ENCODE assay signal across 2 cellular contexts in the genomic region with DNA sequence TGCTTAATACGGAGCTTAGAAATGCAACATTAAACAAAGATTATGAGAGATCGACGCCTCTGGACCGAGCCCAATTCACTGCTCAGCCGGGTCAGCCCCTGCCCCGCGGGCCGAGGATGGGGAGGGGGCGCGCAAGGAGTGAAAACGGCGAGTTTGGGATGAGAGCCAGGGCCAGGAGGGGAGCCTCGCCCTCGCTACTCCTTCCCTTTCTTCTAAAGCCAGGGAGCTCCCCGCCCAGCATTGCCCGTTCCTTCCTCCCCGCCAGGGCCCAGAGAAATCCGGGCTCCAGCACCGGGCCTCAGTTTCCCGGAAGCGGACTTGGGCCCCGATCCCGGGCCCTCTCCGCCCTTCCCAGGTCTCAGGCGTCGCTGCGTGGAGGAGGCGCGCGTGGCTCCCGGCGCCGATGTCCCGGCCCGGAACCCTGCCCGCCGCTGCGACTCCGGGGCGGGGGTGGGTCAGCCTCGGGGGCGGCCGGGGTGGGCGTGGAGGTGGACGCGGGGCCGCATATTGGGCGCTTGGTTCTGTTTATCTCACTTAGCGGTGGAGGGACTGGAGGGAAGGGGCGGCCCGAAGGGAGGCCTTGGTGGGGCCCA.
A peak's percentile ranks its signal among the peaks of the same experiment; 100 is the strongest.
TF ChIP-seq lines count a peak whose summit lies in the region.

No MANE protein-coding gene starts in this region.

TF ChIP-seq in GM23338, 12 proteins besides CTCF, POLR2A, EP300 and RAD21:
- TF ChIP-seq, protein P1, sequence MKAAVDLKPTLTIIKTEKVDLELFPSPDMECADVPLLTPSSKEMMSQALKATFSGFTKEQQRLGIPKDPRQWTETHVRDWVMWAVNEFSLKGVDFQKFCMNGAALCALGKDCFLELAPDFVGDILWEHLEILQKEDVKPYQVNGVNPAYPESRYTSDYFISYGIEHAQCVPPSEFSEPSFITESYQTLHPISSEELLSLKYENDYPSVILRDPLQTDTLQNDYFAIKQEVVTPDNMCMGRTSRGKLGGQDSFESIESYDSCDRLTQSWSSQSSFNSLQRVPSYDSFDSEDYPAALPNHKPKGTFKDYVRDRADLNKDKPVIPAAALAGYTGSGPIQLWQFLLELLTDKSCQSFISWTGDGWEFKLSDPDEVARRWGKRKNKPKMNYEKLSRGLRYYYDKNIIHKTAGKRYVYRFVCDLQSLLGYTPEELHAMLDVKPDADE (IDR thresholded peaks at IDR 0.05): no peak
- no peak for TF ChIP-seq ZNF114 (CRISPR knock-in tag; IDR thresholded peaks at IDR 0.05)
- TF ChIP-seq EZH2phosphoT487 (IDR thresholded peaks at IDR 0.05; ENCODE audit: unreplicated experiment): peak; percentile 46
- TF ChIP-seq EZH2 (IDR thresholded peaks at IDR 0.05; ENCODE audit: low read depth, unreplicated experiment): peak; percentile 90
- TF ChIP-seq ZNF331 (CRISPR knock-in tag; IDR thresholded peaks at IDR 0.05; ENCODE audit: low read depth): no peak
- TF ChIP-seq CREB1 (CRISPR knock-in tag; IDR thresholded peaks at IDR 0.05; ENCODE audit: low read depth): no peak
- TF ChIP-seq STAT1 (IDR thresholded peaks at IDR 0.05; ENCODE audit: unreplicated experiment): no peak
- TF ChIP-seq, protein P2, sequence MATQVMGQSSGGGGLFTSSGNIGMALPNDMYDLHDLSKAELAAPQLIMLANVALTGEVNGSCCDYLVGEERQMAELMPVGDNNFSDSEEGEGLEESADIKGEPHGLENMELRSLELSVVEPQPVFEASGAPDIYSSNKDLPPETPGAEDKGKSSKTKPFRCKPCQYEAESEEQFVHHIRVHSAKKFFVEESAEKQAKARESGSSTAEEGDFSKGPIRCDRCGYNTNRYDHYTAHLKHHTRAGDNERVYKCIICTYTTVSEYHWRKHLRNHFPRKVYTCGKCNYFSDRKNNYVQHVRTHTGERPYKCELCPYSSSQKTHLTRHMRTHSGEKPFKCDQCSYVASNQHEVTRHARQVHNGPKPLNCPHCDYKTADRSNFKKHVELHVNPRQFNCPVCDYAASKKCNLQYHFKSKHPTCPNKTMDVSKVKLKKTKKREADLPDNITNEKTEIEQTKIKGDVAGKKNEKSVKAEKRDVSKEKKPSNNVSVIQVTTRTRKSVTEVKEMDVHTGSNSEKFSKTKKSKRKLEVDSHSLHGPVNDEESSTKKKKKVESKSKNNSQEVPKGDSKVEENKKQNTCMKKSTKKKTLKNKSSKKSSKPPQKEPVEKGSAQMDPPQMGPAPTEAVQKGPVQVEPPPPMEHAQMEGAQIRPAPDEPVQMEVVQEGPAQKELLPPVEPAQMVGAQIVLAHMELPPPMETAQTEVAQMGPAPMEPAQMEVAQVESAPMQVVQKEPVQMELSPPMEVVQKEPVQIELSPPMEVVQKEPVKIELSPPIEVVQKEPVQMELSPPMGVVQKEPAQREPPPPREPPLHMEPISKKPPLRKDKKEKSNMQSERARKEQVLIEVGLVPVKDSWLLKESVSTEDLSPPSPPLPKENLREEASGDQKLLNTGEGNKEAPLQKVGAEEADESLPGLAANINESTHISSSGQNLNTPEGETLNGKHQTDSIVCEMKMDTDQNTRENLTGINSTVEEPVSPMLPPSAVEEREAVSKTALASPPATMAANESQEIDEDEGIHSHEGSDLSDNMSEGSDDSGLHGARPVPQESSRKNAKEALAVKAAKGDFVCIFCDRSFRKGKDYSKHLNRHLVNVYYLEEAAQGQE (IDR thresholded peaks at IDR 0.05; ENCODE audit: unreplicated experiment): no peak

TF ChIP-seq in neural cell, 6 proteins besides CTCF, POLR2A, EP300 and RAD21 (continued from another document):
- no peak for TF ChIP-seq MXI1 (conservative IDR thresholded peaks at IDR 0.05; ENCODE audit: poor library complexity, severe bottlenecking)
- TF ChIP-seq, protein P2 (IDR thresholded peaks at IDR 0.05; ENCODE audit: borderline replicate concordance): no peak
- TF ChIP-seq POLR2AphosphoS5 (IDR thresholded peaks at IDR 0.05): peak; percentile 49
- TF ChIP-seq TAF1 (IDR thresholded peaks at IDR 0.05; ENCODE audit: low read depth): no peak
TF ChIP-seq in neural cell: peak in this region for 2.
